In the genomic region with DNA sequence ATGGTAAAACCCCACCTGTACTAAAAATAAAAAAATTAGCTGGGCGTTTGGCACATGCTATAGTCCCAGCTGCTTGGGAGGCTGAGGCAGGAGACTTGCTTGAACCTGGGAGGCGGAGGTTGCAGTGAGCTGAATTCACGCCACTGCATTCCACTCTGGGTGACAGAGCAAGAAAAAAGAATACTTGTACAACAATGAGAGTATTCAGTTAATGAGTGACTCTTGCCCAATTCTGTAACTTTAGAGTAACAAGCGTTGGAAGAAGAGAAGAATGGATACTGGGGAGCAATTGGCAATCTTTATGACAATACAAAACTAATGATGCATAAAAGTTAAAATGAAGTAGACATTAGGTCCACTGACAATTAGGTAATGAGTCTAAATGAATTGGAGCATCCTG, we compare ENCODE assay signal across 18 cellular contexts. TPM values are rescaled to one million over a fixed set of nuclear protein-coding genes. Genes with fewer than 3 reads are reported as not detected.
DNase-seq lines count a peak whose midpoint lies in the region; FAIRE-seq and TF ChIP-seq lines count a peak whose summit lies in the region.
"Had no signal": no experiment of that assay in that cellular context is flagged by ENCODE, and none has a peak within 500 bp of the region (broad histone marks: within the 10 kb centered on the region; RNA-seq: fewer than 3 reads in every experiment).

No MANE protein-coding gene starts in this region.

- H3K4me3 Mint-ChIP-seq in T-helper 2 cell treated with Interferon-gamma antibody and Interleukin-4, amounts not matched to agents 5 μg/mL and 100 μg/mL, for 36 hours: no peak overlapping the region
- H3K4me3 Mint-ChIP-seq: CD4-positive, alpha-beta T cell had no signal

- dilution Hi-C loops in endothelial cell of umbilical vein (cut with MboI; ENCODE audit: extremely low pct_ligation_motif_present, low sequenced_read_pairs): no loop called here

- CTCF ChIA-PET in endothelial cell of umbilical vein (lab: Charles Lee): interaction anchor here (1.6 to 12.3 kb wide), 2 partner anchors 11 to 14 kb away, joined by 4 to 278 read pairs; a partner anchor contains a TSS

- H3K9me2 ChIP-seq in hepatocyte (replicated peaks; ENCODE audit: insufficient read depth): no peaks in the 10 kb centered on the region

- no peak for TF ChIP-seq CTCF in endothelial cell of umbilical vein (IDR thresholded peaks at IDR 0.05; ENCODE audit: extremely low read depth in 1 of 2, insufficient read depth in 1 of 2, low read depth in 1 of 2, low read length in 2 of 2)
- no peak for TF ChIP-seq CTCF in hepatocyte (IDR thresholded peaks at IDR 0.05; ENCODE audit: poor library complexity)

- intact Hi-C loops in endothelial cell of umbilical vein (cut with micrococcal nuclease): no loop called here

- peaks cover 4% of the 10 kb centered on the region for H3K4me1 Mint-ChIP-seq in T-helper 2 cell treated with Interferon-gamma antibody and Interleukin-4, amounts not matched to agents 5 μg/mL and 100 μg/mL, for 36 hours (ENCODE audit: low read depth)

- no peak for DNase-seq in T-helper 2 cell treated with Interferon-gamma antibody and Interleukin-4, amounts not matched to agents 5 μg/mL and 100 μg/mL, for 36 hours (ENCODE audit: low spot score)
- DNase-seq in T-helper 2 cell: no peak
- no peak for DNase-seq in endothelial cell of umbilical vein (ENCODE audit: low read depth, low spot score)
- peak; percentile 89 for DNase-seq in renal cortical epithelial cell (ENCODE audit: low read depth)
- DNase-seq in hepatocyte (ENCODE audit: low spot score): no peak
- DNase-seq: AML-193; CD4-positive, alpha-beta T cell; DMS153; DMS79; GDM1; GM23248 had no signal

- H3K36me3 ChIP-seq in endothelial cell of umbilical vein (ENCODE audit: control insufficient read depth in 2 of 2, extremely low read depth in 1 of 2, insufficient read depth in 2 of 2, low read length in 2 of 2) (peaks cover 0 to 8% of the 10 kb centered on the region in 2 experiments), hepatocyte (replicated peaks; ENCODE audit: insufficient read depth, low read depth) (no peaks in the 10 kb centered on the region)

- H4K20me1 ChIP-seq in endothelial cell of umbilical vein (replicated peaks; ENCODE audit: control insufficient read depth, extremely low read depth, insufficient read depth, low read length) (no peaks in the 10 kb centered on the region), hepatocyte (ENCODE audit: insufficient read depth, poor library complexity, severe bottlenecking) (no peaks in the 10 kb centered on the region)

- H3K4me2 ChIP-seq in endothelial cell of umbilical vein (ENCODE audit: insufficient read depth, low read length): no peak overlapping the region
- no peak overlapping the region for H3K4me2 ChIP-seq in hepatocyte
- H3K4me2 ChIP-seq: A549 had no signal

- no peak for TF ChIP-seq POLR2A in endothelial cell of umbilical vein (IDR thresholded peaks at IDR 0.05; ENCODE audit: low read depth, low read length)

- no peak overlapping the region for H2AFZ ChIP-seq in endothelial cell of umbilical vein (ENCODE audit: low read depth, low read length)
- H2AFZ ChIP-seq in hepatocyte: no peak overlapping the region
- H2AFZ ChIP-seq: GM23248 had no signal

- H3K9ac ChIP-seq in endothelial cell of umbilical vein (replicated peaks; ENCODE audit: extremely low read depth, insufficient read depth, low read length): no peak overlapping the region
- H3K9ac ChIP-seq: GM23248 had no signal

- BruUV-seq in endothelial cell of umbilical vein (replicated peaks; lab: Mats Ljungman, UMichigan): no TSS peak

- no peak overlapping the region for H3K27ac ChIP-seq in endothelial cell of umbilical vein (ENCODE audit: insufficient read depth, low read depth, low read length)
- no peak overlapping the region for H3K27ac ChIP-seq in hepatocyte
- H3K27ac ChIP-seq: 22Rv1, A549, C4-2B, GM23248 had no signal

- no peaks in the 10 kb centered on the region for H3K27me3 Mint-ChIP-seq in T-helper 2 cell treated with Interferon-gamma antibody and Interleukin-4, amounts not matched to agents 5 μg/mL and 100 μg/mL, for 36 hours (ENCODE audit: low read depth)
- H3K27me3 Mint-ChIP-seq: CD4-positive, alpha-beta T cell had no signal

- H3K4me1 ChIP-seq in endothelial cell of umbilical vein (ENCODE audit: control insufficient read depth, extremely low read depth, insufficient read depth, low read length) (no peaks in the 10 kb centered on the region), hepatocyte (ENCODE audit: insufficient read depth) (no peaks in the 10 kb centered on the region)
- H3K4me1 ChIP-seq: HAP-1 had no signal

- H3K4me3 ChIP-seq in endothelial cell of umbilical vein (replicated peaks in 1 of 3; ENCODE audit: insufficient read depth in 1 of 3, low read depth in 1 of 3, low read length in 3 of 3): no peak overlapping the region
- H3K4me3 ChIP-seq in hepatocyte: no peak overlapping the region
- H3K4me3 ChIP-seq: A549, GM23248, HAP-1 had no signal

- H3K9me3 ChIP-seq in endothelial cell of umbilical vein (replicated peaks; ENCODE audit: control insufficient read depth, insufficient read depth, low read length) (no peaks in the 10 kb centered on the region), hepatocyte (ENCODE audit: low read depth) (no peaks in the 10 kb centered on the region)
- H3K9me3 ChIP-seq: A549, HAP-1 had no signal

- H3K27me3 ChIP-seq in endothelial cell of umbilical vein (ENCODE audit: control insufficient read depth in 2 of 2, insufficient read depth in 2 of 2, low read length in 2 of 2) (no peaks in the 10 kb centered on the region), hepatocyte (no peaks in the 10 kb centered on the region)

- peak; percentile 21 for FAIRE-seq in endothelial cell of umbilical vein (lab: Jason Lieb, UNC)
- FAIRE-seq: A549, GM12892, GM18507 had no signal

- WGBS in hepatocyte (ENCODE audit: low lambda C conversion rate, missing lambda C conversion rate): 76% methylated on average over 4 of the region's 4 CpGs

- POLR2A ChIA-PET in endothelial cell of umbilical vein (lab: Charles Lee): no interaction called here

- H3K79me2 ChIP-seq in endothelial cell of umbilical vein (ENCODE audit: control insufficient read depth, insufficient read depth, low read length) (no peaks in the 10 kb centered on the region), hepatocyte (no peaks in the 10 kb centered on the region)

- peak overlapping the region; percentile 26 for H3K27ac Mint-ChIP-seq in T-helper 2 cell treated with Interferon-gamma antibody and Interleukin-4, amounts not matched to agents 5 μg/mL and 100 μg/mL, for 36 hours
- H3K27ac Mint-ChIP-seq: CD4-positive, alpha-beta T cell had no signal

- H3K36me3 Mint-ChIP-seq in T-helper 2 cell treated with Interferon-gamma antibody and Interleukin-4, amounts not matched to agents 5 μg/mL and 100 μg/mL, for 36 hours (ENCODE audit: low read depth): peaks cover 6% of the 10 kb centered on the region

- no peaks in the 10 kb centered on the region for H3K9me1 ChIP-seq in endothelial cell of umbilical vein (replicated peaks; ENCODE audit: control insufficient read depth, extremely low read depth, insufficient read depth, low read length)

- no peaks in the 10 kb centered on the region for H3K9me3 Mint-ChIP-seq in T-helper 2 cell treated with Interferon-gamma antibody and Interleukin-4, amounts not matched to agents 5 μg/mL and 100 μg/mL, for 36 hours
- H3K9me3 Mint-ChIP-seq: CD4-positive, alpha-beta T cell had no signal

RNA-seq across cellular contexts. Expression of a gene that starts 10.5 kb away (rescaled TPM):
- total RNA-seq in endothelial cell of umbilical vein: not detected in 2 replicates
- not detected in 2 replicates for polyA plus RNA-seq in endothelial cell of umbilical vein
- polyA plus RNA-seq in endothelial cell of umbilical vein (2011; cell fraction: cytosol; rRNA removed): not detected in 2 replicates
- polyA plus RNA-seq in endothelial cell of umbilical vein (2011; cell fraction: nucleus; rRNA removed): not detected in 2 replicates
- polyA plus RNA-seq in endothelial cell of umbilical vein (2012): 0.46 and 0.62 TPM in 2 replicates
- polyA minus RNA-seq in endothelial cell of umbilical vein: not detected in 2 replicates
- 2.2 TPM for polyA minus RNA-seq in endothelial cell of umbilical vein (2011; cell fraction: cytosol; rRNA and poly(A)+ RNA removed)
- polyA minus RNA-seq in endothelial cell of umbilical vein (2011; cell fraction: nucleus; rRNA and poly(A)+ RNA removed): not detected in 2 replicates
- total RNA-seq in renal cortical epithelial cell: 0.30 and 1.6 TPM in 2 replicates
- 7.5 and 7.9 TPM in 2 replicates for total RNA-seq in hepatocyte
- 8.8 and 9.0 TPM in 2 replicates for polyA plus RNA-seq in hepatocyte
- total RNA-seq: CD4-positive, alpha-beta T cell; Daoy; GM23248 had no signal

RNA-seq across cellular contexts. Expression of a gene that starts 14.1 kb away (rescaled TPM):
- total RNA-seq in endothelial cell of umbilical vein: 11.7 and 12.0 TPM in 2 replicates
- 15.4 and 16.1 TPM in 2 replicates for polyA plus RNA-seq in endothelial cell of umbilical vein
- 11.2 and 11.5 TPM in 2 replicates for polyA plus RNA-seq in endothelial cell of umbilical vein (2011; cell fraction: cytosol; rRNA removed)
- polyA plus RNA-seq in endothelial cell of umbilical vein (2011; cell fraction: nucleus; rRNA removed): 21.3 and 26.7 TPM in 2 replicates
- polyA plus RNA-seq in endothelial cell of umbilical vein (2012): 8.4 and 10.3 TPM in 2 replicates
- polyA minus RNA-seq in endothelial cell of umbilical vein: 15.4 and 22.7 TPM in 2 replicates
- polyA minus RNA-seq in endothelial cell of umbilical vein (2011; cell fraction: cytosol; rRNA and poly(A)+ RNA removed): 7.9 TPM
- polyA minus RNA-seq in endothelial cell of umbilical vein (2011; cell fraction: nucleus; rRNA and poly(A)+ RNA removed): 10.0 and 10.7 TPM in 2 replicates
- total RNA-seq in renal cortical epithelial cell: 35.4 and 47.7 TPM in 2 replicates
- 15.9 and 18.5 TPM in 2 replicates for total RNA-seq in hepatocyte
- polyA plus RNA-seq in hepatocyte: 5.8 and 7.6 TPM in 2 replicates

RNA-seq across cellular contexts. Expression of a gene that starts 15.6 kb away (rescaled TPM):
- 8.0 and 8.6 TPM in 2 replicates for total RNA-seq in endothelial cell of umbilical vein
- 17.5 and 19.3 TPM in 2 replicates for polyA plus RNA-seq in endothelial cell of umbilical vein
- 11.9 and 12.9 TPM in 2 replicates for polyA plus RNA-seq in endothelial cell of umbilical vein (2011; cell fraction: cytosol; rRNA removed)
- 10.1 and 10.7 TPM in 2 replicates for polyA plus RNA-seq in endothelial cell of umbilical vein (2011; cell fraction: nucleus; rRNA removed)
- 5.9 and 7.5 TPM in 2 replicates for polyA plus RNA-seq in endothelial cell of umbilical vein (2012)
- 18.7 and 21.9 TPM in 2 replicates for polyA minus RNA-seq in endothelial cell of umbilical vein
- polyA minus RNA-seq in endothelial cell of umbilical vein (2011; cell fraction: cytosol; rRNA and poly(A)+ RNA removed): 22.6 TPM
- 5.5 and 6.2 TPM in 2 replicates for polyA minus RNA-seq in endothelial cell of umbilical vein (2011; cell fraction: nucleus; rRNA and poly(A)+ RNA removed)
- total RNA-seq in renal cortical epithelial cell: 12.5 and 21.6 TPM in 2 replicates
- 20.3 and 26.5 TPM in 2 replicates for total RNA-seq in hepatocyte
- polyA plus RNA-seq in hepatocyte: 15.1 and 21.6 TPM in 2 replicates

RNA-seq across cellular contexts. Expression of a gene that starts 18.0 kb away (rescaled TPM):
- total RNA-seq in endothelial cell of umbilical vein (155 and 171 TPM in 2 replicates), renal cortical epithelial cell (119 and 202 TPM in 2 replicates), hepatocyte (267 and 268 TPM in 2 replicates)
- polyA plus RNA-seq in endothelial cell of umbilical vein (143 and 158 TPM in 2 replicates), hepatocyte (210 and 277 TPM in 2 replicates)
- 158 and 161 TPM in 2 replicates for polyA plus RNA-seq in endothelial cell of umbilical vein (2011; cell fraction: cytosol; rRNA removed)
- 124 and 141 TPM in 2 replicates for polyA plus RNA-seq in endothelial cell of umbilical vein (2011; cell fraction: nucleus; rRNA removed)
- 96.0 and 136 TPM in 2 replicates for polyA plus RNA-seq in endothelial cell of umbilical vein (2012)
- 178 and 194 TPM in 2 replicates for polyA minus RNA-seq in endothelial cell of umbilical vein
- polyA minus RNA-seq in endothelial cell of umbilical vein (2011; cell fraction: cytosol; rRNA and poly(A)+ RNA removed): 167 TPM
- polyA minus RNA-seq in endothelial cell of umbilical vein (2011; cell fraction: nucleus; rRNA and poly(A)+ RNA removed): 40.8 and 75.8 TPM in 2 replicates

RNA-seq across cellular contexts. Expression of a gene that starts 43.8 kb away (rescaled TPM):
- total RNA-seq in endothelial cell of umbilical vein (0.42 and 0.67 TPM in 2 replicates), renal cortical epithelial cell (0.40 TPM in 1 of 2 replicates, not detected in the other), hepatocyte (2.7 and 3.8 TPM in 2 replicates)
- polyA plus RNA-seq in endothelial cell of umbilical vein (0.26 and 0.41 TPM in 2 replicates), hepatocyte (1.1 and 3.0 TPM in 2 replicates)
- 0.23 and 0.27 TPM in 2 replicates for polyA plus RNA-seq in endothelial cell of umbilical vein (2011; cell fraction: cytosol; rRNA removed)
- polyA plus RNA-seq in endothelial cell of umbilical vein (2011; cell fraction: nucleus; rRNA removed): 1.3 and 1.8 TPM in 2 replicates
- polyA plus RNA-seq in endothelial cell of umbilical vein (2012): 0.05 and 0.60 TPM in 2 replicates
- polyA minus RNA-seq in endothelial cell of umbilical vein: 0.51 TPM in 1 of 2 replicates, not detected in the other
- polyA minus RNA-seq in endothelial cell of umbilical vein (2011; cell fraction: cytosol; rRNA and poly(A)+ RNA removed): not detected
- 0.53 and 0.96 TPM in 2 replicates for polyA minus RNA-seq in endothelial cell of umbilical vein (2011; cell fraction: nucleus; rRNA and poly(A)+ RNA removed)
- total RNA-seq: GM23248 had no signal
